In genomic region chr7:127330070-127330469, GRCh38 we compare ENCODE assay signal across 23 cellular contexts.
"Had no signal": no experiment of that assay in that cellular context is flagged by ENCODE, and none has a peak within 500 bp of the region (broad histone marks: within the 10 kb centered on the region; RNA-seq: fewer than 3 reads in every experiment).

No MANE protein-coding gene starts in this region.

- H3K4me3 Mint-ChIP-seq: immature natural killer cell, mesothelial cell of epicardium, naive B cell had no signal

- FAIRE-seq: endothelial cell of umbilical vein, frontal cortex, kidney had no signal

- H3K27ac Mint-ChIP-seq: immature natural killer cell, mesothelial cell of epicardium, naive B cell had no signal

- DNase-seq: dermis blood vessel endothelial cell; dorsolateral prefrontal cortex; effector CD4-positive, alpha-beta T cell; effector memory CD4-positive, alpha-beta T cell; foreskin keratinocyte; heart left ventricle; hypothalamus; immature natural killer cell; islet precursor cell; kidney; kidney glomerular epithelial cell; left lung; left ventricle myocardium superior; lower lobe of right lung; mesenchymal stem cell; naive B cell had no signal

- H3K27ac ChIP-seq: coronary artery, dorsolateral prefrontal cortex, esophagus muscularis mucosa, foreskin keratinocyte, gastroesophageal sphincter, heart left ventricle, hepatocyte, left lung, lower lobe of right lung had no signal

- H3K36me3 Mint-ChIP-seq: immature natural killer cell, mesothelial cell of epicardium, naive B cell had no signal

- H3K79me2 ChIP-seq: hepatocyte had no signal

- H3K9me3 Mint-ChIP-seq: mesothelial cell of epicardium had no signal

- H3K4me3 ChIP-seq: coronary artery, dorsolateral prefrontal cortex, esophagus muscularis mucosa, gastroesophageal sphincter, heart left ventricle, hepatocyte, left lung, lower lobe of right lung had no signal

- H3K27me3 ChIP-seq: foreskin keratinocyte, gastroesophageal sphincter, hepatocyte had no signal

- H3K9me3 ChIP-seq: esophagus muscularis mucosa, gastroesophageal sphincter, heart left ventricle, left lung, lower lobe of right lung had no signal

- ATAC-seq: foreskin keratinocyte, gastroesophageal sphincter, heart left ventricle, left lung, left ventricle myocardium superior, lower lobe of right lung had no signal

- H3K4me1 ChIP-seq: esophagus muscularis mucosa, foreskin keratinocyte, gastroesophageal sphincter, heart left ventricle, left lung, lower lobe of right lung had no signal

- H3K4me2 ChIP-seq: hepatocyte had no signal

- H3K4me1 Mint-ChIP-seq: immature natural killer cell, mesothelial cell of epicardium, naive B cell had no signal

- H3K36me3 ChIP-seq: esophagus muscularis mucosa, gastroesophageal sphincter, heart left ventricle, left lung, lower lobe of right lung had no signal

- H2AFZ ChIP-seq: hepatocyte had no signal
